ENCODE assay signal across 9 cellular contexts in genomic region chr1:42847721-42848470, GRCh38. TPM values are rescaled to one million over a fixed set of nuclear protein-coding genes. Genes with fewer than 3 reads are reported as not detected.
DNase-seq lines count a peak whose midpoint lies in the region; ATAC-seq and TF ChIP-seq lines count a peak whose summit lies in the region.
"Had no signal": no experiment of that assay in that cellular context is flagged by ENCODE, and none has a peak within 500 bp of the region (broad histone marks: within the 10 kb centered on the region; RNA-seq: fewer than 3 reads in every experiment).

No MANE protein-coding gene starts in this region.

- H3K4me3 Mint-ChIP-seq in T-helper 2 cell treated with Interferon-gamma antibody and Interleukin-4, amounts not matched to agents 5 μg/mL and 100 μg/mL, for 36 hours = peak overlapping the region; percentile 99
- H3K4me3 Mint-ChIP-seq in glutamatergic neuron (ENCODE audit: unreplicated experiment) = peak overlapping the region; percentile 100

- peaks cover 25% of the 10 kb centered on the region for H3K36me3 Mint-ChIP-seq in T-helper 2 cell treated with Interferon-gamma antibody and Interleukin-4, amounts not matched to agents 5 μg/mL and 100 μg/mL, for 36 hours (ENCODE audit: low read depth)
- peaks cover 18% of the 10 kb centered on the region for H3K36me3 Mint-ChIP-seq in glutamatergic neuron (ENCODE audit: unreplicated experiment)

- no peaks in the 10 kb centered on the region for H3K9me3 Mint-ChIP-seq in T-helper 2 cell treated with Interferon-gamma antibody and Interleukin-4, amounts not matched to agents 5 μg/mL and 100 μg/mL, for 36 hours
- peaks cover 3% of the 10 kb centered on the region for H3K9me3 Mint-ChIP-seq in glutamatergic neuron (ENCODE audit: unreplicated experiment)

- H3K4me1 Mint-ChIP-seq in T-helper 2 cell treated with Interferon-gamma antibody and Interleukin-4, amounts not matched to agents 5 μg/mL and 100 μg/mL, for 36 hours (ENCODE audit: low read depth) = peaks cover 29% of the 10 kb centered on the region
- H3K4me1 Mint-ChIP-seq in glutamatergic neuron (ENCODE audit: low read depth, unreplicated experiment) = peaks cover 5% of the 10 kb centered on the region

- intact Hi-C loops in posterior vena cava (cut with DNase I) = loop anchor here in 1 of 2 donors (5.0 kb wide), 1 partner anchor 81 kb away; the partner anchor contains the start of genes C1orf50 and P3H1

- no peaks in the 10 kb centered on the region for H3K27me3 Mint-ChIP-seq in T-helper 2 cell treated with Interferon-gamma antibody and Interleukin-4, amounts not matched to agents 5 μg/mL and 100 μg/mL, for 36 hours (ENCODE audit: low read depth)
- H3K27me3 Mint-ChIP-seq in glutamatergic neuron (ENCODE audit: unreplicated experiment) = peaks cover 2% of the 10 kb centered on the region

- DNase-seq in activated naive CD4-positive, alpha-beta T cell treated with Interleukin-2 at 50 U/mL for 16 hours = peak; percentile 5
- no peak for DNase-seq in activated naive CD4-positive, alpha-beta T cell treated with anti-CD3 and anti-CD28 coated beads, Interleukin-2, amount 50 U/mL, for 16 hours
- no peak for DNase-seq in T-helper 2 cell treated with Interferon-gamma antibody and Interleukin-4, amounts not matched to agents 5 μg/mL and 100 μg/mL, for 36 hours (ENCODE audit: low spot score)
- DNase-seq in glutamatergic neuron = no peak
- peak; percentile 22 for DNase-seq in stimulated activated naive CD8-positive, alpha-beta T cell treated with anti-CD3 and anti-CD28 coated beads, Interleukin-15, Interleukin-2, amounts not matched to agents 100 U/mL and 50 U/mL, for 24 hours
- DNase-seq in posterior vena cava (ENCODE audit: low spot score) = no peak
- no peak for DNase-seq in superior temporal gyrus (ENCODE audit: extremely low spot score)
- DNase-seq: NCI-H2171 treated with DMSO at 0.1 percent for 48 hours had no signal

- peak overlapping the region; percentile 80 for H3K27ac Mint-ChIP-seq in T-helper 2 cell treated with Interferon-gamma antibody and Interleukin-4, amounts not matched to agents 5 μg/mL and 100 μg/mL, for 36 hours
- no peak overlapping the region for H3K27ac Mint-ChIP-seq in glutamatergic neuron (ENCODE audit: unreplicated experiment)

- peak; percentile 12 for ATAC-seq in stimulated activated naive CD8-positive, alpha-beta T cell treated with anti-CD3 and anti-CD28 coated beads, Interleukin-15, Interleukin-2, amounts not matched to agents 100 U/mL and 50 U/mL, for 24 hours
- no peak for ATAC-seq in HG03520 (IDR thresholded peaks at IDR 0.05; ENCODE audit: unreplicated experiment)

- no peak for TF ChIP-seq CTCF in glutamatergic neuron (IDR thresholded peaks at IDR 0.05; ENCODE audit: partially characterized antibody, unreplicated experiment)

RNA-seq across cellular contexts. Expression of gene ZNF691, which starts 1.5 kb away (rescaled TPM):
- total RNA-seq in glutamatergic neuron (ENCODE audit: unreplicated experiment) = 9.5 TPM
- 1 to 10 TPM; 4.5 to 5.1 TPM for total RNA-seq in posterior vena cava

RNA-seq across cellular contexts. Expression of gene SVBP, which starts 30.7 kb away (rescaled TPM):
- total RNA-seq in glutamatergic neuron (ENCODE audit: unreplicated experiment) (100 TPM), posterior vena cava (10 to 100 TPM; 14.3 to 16.0 TPM)

RNA-seq across cellular contexts. Expression of gene ERMAP, which starts 31.0 kb away (rescaled TPM):
- total RNA-seq in glutamatergic neuron (ENCODE audit: unreplicated experiment) (4.9 TPM), posterior vena cava (1 to 10 TPM; 6.9 to 7.3 TPM)

Comparison
In these comparisons a context has a peak if more than half of its experiments do, and no peak if none do; other contexts are left out.
1. DNase-seq: peak in activated naive CD4-positive, alpha-beta T cell treated with Interleukin-2 at 50 U/mL for 16 hours (single experiment) and stimulated activated naive CD8-positive, alpha-beta T cell treated with anti-CD3 and anti-CD28 coated beads, Interleukin-15, Interleukin-2, amounts not matched to agents 100 U/mL and 50 U/mL, for 24 hours (single experiment); none in activated naive CD4-positive, alpha-beta T cell treated with anti-CD3 and anti-CD28 coated beads, Interleukin-2, amount 50 U/mL, for 16 hours (single experiment), T-helper 2 cell treated with Interferon-gamma antibody and Interleukin-4, amounts not matched to agents 5 μg/mL and 100 μg/mL, for 36 hours (single experiment), glutamatergic neuron (single experiment), posterior vena cava (single experiment) and superior temporal gyrus (single experiment).